ENCODE assay signal across 13 cellular contexts in genomic region chr1:223177681-223178080, GRCh38. TPM values are rescaled to one million over a fixed set of nuclear protein-coding genes. Genes with fewer than 3 reads are reported as not detected.
DNase-seq lines count a peak whose midpoint lies in the region; ATAC-seq, FAIRE-seq and TF ChIP-seq lines count a peak whose summit lies in the region.
"Had no signal": no experiment of that assay in that cellular context is flagged by ENCODE, and none has a peak within 500 bp of the region (broad histone marks: within the 10 kb centered on the region; RNA-seq: fewer than 3 reads in every experiment).

No MANE protein-coding gene starts in this region.

- FAIRE-seq in pancreas (lab: Jason Lieb, UNC): no peak
- FAIRE-seq: H54 had no signal

- TF ChIP-seq CTCF in pancreas (IDR thresholded peaks at IDR 0.05): no peak

- H3K4me3 ChIP-seq in BLaER1 treated with 17β-estradiol and CSF1 and Interleukin-3, amounts not matched to agents 10 nM and 100 nM: peak overlapping the region in 3 of 10 experiments; percentile 12 to 29 (median 20); a peak in 2 of 20 replicates
- no peak overlapping the region for H3K4me3 ChIP-seq in pancreas

- H3K36me3 Mint-ChIP-seq in stimulated activated memory B cell treated with anti-CD40 and anti-IgM and Interleukin-4, amounts not matched to agents 10 μg/mL and 1 μg/mL and 100 μg/mL, for 72 hours: no peaks in the 10 kb centered on the region
- H3K36me3 Mint-ChIP-seq: T-cell had no signal

- WGBS in pancreas, 2 donors: 17 to 21% methylated on average over 5 of the region's 5 CpGs

- DNase-seq in OCI-M1 (lab: John Stamatoyannopoulos, UW) (peak; percentile 81), Right ventricle myocardium superior (no peak), pancreas (peak in 4 of 6 donors; percentile 25 to 77 (median 54)), SHP77 treated with DMSO at 0.1 percent for 48 hours (lab: John Stamatoyannopoulos, UW) (no peak), NCI-H524 (lab: John Stamatoyannopoulos, UW) (no peak)
- no peak for DNase-seq in effector CD8-positive, alpha-beta T cell (lab: John Stamatoyannopoulos, UW)
- DNase-seq: activated CD4-positive, alpha-beta T cell treated with anti-CD3 and anti-CD28 coated beads, Interleukin-2, amount 50 U/mL, for 4 hours; activated gamma-delta T cell treated with Interleukin-2 at 50 U/mL for 16 hours; NCI-H146 had no signal

- intact Hi-C loops in Right ventricle myocardium superior (cut with DNase I) (no loop called here), pancreas (cut with DNase I) (no loop called here)

- peak overlapping the region in 5 of 11 experiments; percentile 22 to 97 (median 93); a peak in 10 of 22 replicates for H3K27ac ChIP-seq in BLaER1 treated with 17β-estradiol and CSF1 and Interleukin-3, amounts not matched to agents 10 nM and 100 nM
- H3K27ac ChIP-seq in pancreas: peak overlapping the region; percentile 6 to 69 (median 56)

- H3K9me3 ChIP-seq in BLaER1 treated with 17β-estradiol and CSF1 and Interleukin-3, amounts not matched to agents 10 nM and 100 nM (replicated peaks in 1 of 11): no peaks in the 10 kb centered on the region
- H3K9me3 ChIP-seq in pancreas: no peaks in the 10 kb centered on the region

- H3K36me3 ChIP-seq in BLaER1 treated with 17β-estradiol and CSF1 and Interleukin-3, amounts not matched to agents 10 nM and 100 nM: no peaks in the 10 kb centered on the region
- no peaks in the 10 kb centered on the region for H3K36me3 ChIP-seq in pancreas

- H3K27me3 Mint-ChIP-seq in stimulated activated memory B cell treated with anti-CD40 and anti-IgM and Interleukin-4, amounts not matched to agents 10 μg/mL and 1 μg/mL and 100 μg/mL, for 72 hours: peaks cover 59% of the 10 kb centered on the region

- peaks cover 22 to 89% (median 57%) of the 10 kb centered on the region in 10 experiments for H3K4me1 ChIP-seq in BLaER1 treated with 17β-estradiol and CSF1 and Interleukin-3, amounts not matched to agents 10 nM and 100 nM
- peaks cover 0 to 17% (median 6%) of the 10 kb centered on the region in 3 donors for H3K4me1 ChIP-seq in pancreas

- no peak overlapping the region for H3K27ac Mint-ChIP-seq in stimulated activated memory B cell treated with anti-CD40 and anti-IgM and Interleukin-4, amounts not matched to agents 10 μg/mL and 1 μg/mL and 100 μg/mL, for 72 hours
- H3K27ac Mint-ChIP-seq: T-cell had no signal

- no peak overlapping the region for H3K4me3 Mint-ChIP-seq in stimulated activated memory B cell treated with anti-CD40 and anti-IgM and Interleukin-4, amounts not matched to agents 10 μg/mL and 1 μg/mL and 100 μg/mL, for 72 hours
- H3K4me3 Mint-ChIP-seq: T-cell had no signal

- no peaks in the 10 kb centered on the region for H3K27me3 ChIP-seq in BLaER1 treated with 17β-estradiol and CSF1 and Interleukin-3, amounts not matched to agents 10 nM and 100 nM
- H3K27me3 ChIP-seq in pancreas: no peaks in the 10 kb centered on the region

- ATAC-seq in Right ventricle myocardium superior (ENCODE audit: poor library complexity): peak; percentile 67
- peak; percentile 71 to 85 (median 78) for ATAC-seq in pancreas
- ATAC-seq in stimulated activated memory B cell treated with anti-CD40 and anti-IgM and Interleukin-4, amounts not matched to agents 10 μg/mL and 1 μg/mL and 100 μg/mL, for 72 hours: no peak
- ATAC-seq: T-cell had no signal

- H4K20me1 ChIP-seq in BLaER1 treated with 17β-estradiol and CSF1 and Interleukin-3, amounts not matched to agents 10 nM and 100 nM: no peaks in the 10 kb centered on the region

- H3K9me3 Mint-ChIP-seq in stimulated activated memory B cell treated with anti-CD40 and anti-IgM and Interleukin-4, amounts not matched to agents 10 μg/mL and 1 μg/mL and 100 μg/mL, for 72 hours: no peaks in the 10 kb centered on the region
- H3K9me3 Mint-ChIP-seq: T-cell had no signal

- H3K4me1 Mint-ChIP-seq in stimulated activated memory B cell treated with anti-CD40 and anti-IgM and Interleukin-4, amounts not matched to agents 10 μg/mL and 1 μg/mL and 100 μg/mL, for 72 hours: no peaks in the 10 kb centered on the region

- peak overlapping the region in 6 of 11 experiments; percentile 17 to 93 (median 82); a peak in 12 of 22 replicates for H3K4me2 ChIP-seq in BLaER1 treated with 17β-estradiol and CSF1 and Interleukin-3, amounts not matched to agents 10 nM and 100 nM

- H3K9ac ChIP-seq in BLaER1 treated with 17β-estradiol and CSF1 and Interleukin-3, amounts not matched to agents 10 nM and 100 nM: peak overlapping the region in 3 of 11 experiments; percentile 46 to 86 (median 81); a peak in 5 of 22 replicates

RNA-seq across cellular contexts. Expression of gene TLR5, which starts 34.6 kb away (rescaled TPM):
- total RNA-seq in Right ventricle myocardium superior (3.0 TPM), pancreas (10 to 100 TPM in 1 of 6 donors, 1 to 10 TPM in 5; 2.4 to 15.2 (median 4.8) TPM)
- polyA plus RNA-seq in pancreas: 1 to 10 TPM; 2.9 to 4.8 TPM

Comparison
In these comparisons a context has a peak if more than half of its experiments do, and no peak if none do; other contexts are left out.
1. DNase-seq: peak in OCI-M1 (single experiment) and pancreas (4 of 6); none in Right ventricle myocardium superior (single experiment), SHP77 treated with DMSO at 0.1 percent for 48 hours (single experiment), NCI-H524 (0 of 2) and effector CD8-positive, alpha-beta T cell (single experiment).